In genomic region chr1:191804311-191804710, GRCh38 we compare ENCODE assay signal across 20 cellular contexts.
"Had no signal": no experiment of that assay in that cellular context is flagged by ENCODE, and none has a peak within 500 bp of the region (broad histone marks: within the 10 kb centered on the region; RNA-seq: fewer than 3 reads in every experiment).

No MANE protein-coding gene starts in this region.

- H3K27ac ChIP-seq: body of pancreas, left lung, transverse colon, vagina had no signal

- H3K36me3 ChIP-seq: left lung, transverse colon, vagina had no signal

- H3K27me3 ChIP-seq: body of pancreas, left lung, transverse colon, vagina had no signal

- H3K4me1 ChIP-seq: body of pancreas, left lung, transverse colon, vagina had no signal

- ATAC-seq: body of pancreas; effector memory CD8-positive, alpha-beta T cell; left lung; naive thymus-derived CD8-positive, alpha-beta T cell had no signal

- DNase-seq: activated CD4-positive, alpha-beta memory T cell treated with anti-CD3 and anti-CD28 coated beads, Interleukin-2, amount 10 ng/mL, durations not matched to agents 7 days and 5 days; activated CD4-positive, alpha-beta T cell treated with anti-CD3 and anti-CD28 coated beads for 48 hours; activated CD4-positive, CD25-positive, alpha-beta regulatory T cell; activated naive CD4-positive, alpha-beta T cell treated with Interleukin-2 at 50 U/mL for 16 hours; activated naive CD8-positive, alpha-beta T cell treated with anti-CD3 and anti-CD28 coated beads, Interleukin-2, amount 10 ng/mL, durations not matched to agents 7 days and 5 days; activated T-cell treated with anti-CD3 and anti-CD28 coated beads, Interleukin-2, amount 50 U/mL, for 24 hours; body of pancreas; caudate nucleus; effector memory CD8-positive, alpha-beta T cell; foreskin melanocyte; left lung; naive thymus-derived CD8-positive, alpha-beta T cell; posterior cingulate gyrus; stimulated activated CD4-positive, alpha-beta T cell treated with anti-CD3 and anti-CD28 coated beads, Interleukin-2, amount 100 ng/mL, for 24 hours; stimulated activated naive CD4-positive, alpha-beta T cell treated with Interleukin-2 at 50 U/mL for 16 hours; substantia nigra; T-helper 1 cell; T-helper 9 cell; transverse colon had no signal

- H3K9me3 ChIP-seq: body of pancreas, left lung, transverse colon, vagina had no signal

- H3K4me3 ChIP-seq: body of pancreas, left lung, transverse colon, vagina had no signal
